Comparison of ENCODE assay signal across 13 cellular contexts in genomic region chr15:48682949-48683651, GRCh38. TPM values are rescaled to one million over a fixed set of nuclear protein-coding genes. Genes with fewer than 3 reads are reported as not detected.
DNase-seq lines count a peak whose midpoint lies in the region; ATAC-seq and TF ChIP-seq lines count a peak whose summit lies in the region.
"Had no signal": no experiment of that assay in that cellular context is flagged by ENCODE, and none has a peak within 500 bp of the region (broad histone marks: within the 10 kb centered on the region; RNA-seq: fewer than 3 reads in every experiment).

No MANE protein-coding gene starts in this region.

- H3K9me2 ChIP-seq in GM23248 (ENCODE audit: insufficient read depth) = no peaks in the 10 kb centered on the region

- no peak overlapping the region for H3K27ac Mint-ChIP-seq in activated naive CD4-positive, alpha-beta T cell treated with anti-CD3 and anti-CD28 coated beads, Interleukin-2, amount 50 U/mL, for 72 hours
- no peak overlapping the region for H3K27ac Mint-ChIP-seq in effector memory CD8-positive, alpha-beta T cell
- H3K27ac Mint-ChIP-seq: activated CD8-positive, alpha-beta T cell treated with anti-CD3 and anti-CD28 coated beads, Interleukin-2, amount 10 ng/mL, durations not matched to agents 7 days and 5 days; activated naive CD8-positive, alpha-beta T cell had no signal

- H3K4me3 ChIP-seq in GM23248 (no peak overlapping the region), WERI-Rb-1 (ENCODE audit: low read depth, low read length) (no peak overlapping the region), gastroesophageal sphincter (no peak overlapping the region)

- H4K20me1 ChIP-seq in GM23248 (ENCODE audit: insufficient read depth) = no peaks in the 10 kb centered on the region

- H3K9me3 ChIP-seq in GM23248 (ENCODE audit: low read depth) (no peaks in the 10 kb centered on the region), WERI-Rb-1 (ENCODE audit: severe bottlenecking) (no peaks in the 10 kb centered on the region), gastroesophageal sphincter (no peaks in the 10 kb centered on the region)

- peaks cover 7 to 9% of the 10 kb centered on the region in 2 donors for H3K36me3 Mint-ChIP-seq in activated naive CD4-positive, alpha-beta T cell treated with anti-CD3 and anti-CD28 coated beads, Interleukin-2, amount 50 U/mL, for 72 hours
- no peaks in the 10 kb centered on the region for H3K36me3 Mint-ChIP-seq in effector memory CD8-positive, alpha-beta T cell (ENCODE audit: insufficient read depth)

- H3K4me1 ChIP-seq in GM23248 (ENCODE audit: insufficient read depth) (peaks cover 38% of the 10 kb centered on the region), gastroesophageal sphincter (no peaks in the 10 kb centered on the region)

- DNase-seq in GM23248 = peak; percentile 86
- peak; percentile 8 for DNase-seq in WERI-Rb-1
- DNase-seq in renal cortical epithelial cell (ENCODE audit: low read depth) = peak; percentile 90
- no peak for DNase-seq in activated naive CD4-positive, alpha-beta T cell treated with anti-CD3 and anti-CD28 coated beads, Interleukin-2, amount 50 U/mL, for 72 hours (ENCODE audit: low spot score in 2 of 2)
- DNase-seq in effector memory CD8-positive, alpha-beta T cell = no peak
- no peak for DNase-seq in kidney glomerular epithelial cell (lab: John Stamatoyannopoulos, UW)
- DNase-seq in omental fat pad (ENCODE audit: low spot score) = no peak
- DNase-seq: activated CD8-positive, alpha-beta T cell treated with anti-CD3 and anti-CD28 coated beads, Interleukin-2, amount 10 ng/mL, durations not matched to agents 7 days and 5 days; NCI-H526; T-helper 1 cell had no signal

- H2AFZ ChIP-seq in GM23248 = no peak overlapping the region

- TF ChIP-seq POLR2A in gastroesophageal sphincter (IDR thresholded peaks at IDR 0.05) = no peak

- H3K36me3 ChIP-seq in GM23248 (ENCODE audit: low read depth) (no peaks in the 10 kb centered on the region), WERI-Rb-1 (no peaks in the 10 kb centered on the region), gastroesophageal sphincter (no peaks in the 10 kb centered on the region)

- H3K27me3 ChIP-seq in GM23248 (replicated peaks; ENCODE audit: insufficient read depth) (no peaks in the 10 kb centered on the region), WERI-Rb-1 (ENCODE audit: insufficient read depth, low read depth, severe bottlenecking) (no peaks in the 10 kb centered on the region), gastroesophageal sphincter (no peaks in the 10 kb centered on the region)

- H3K27ac ChIP-seq in GM23248 (peak overlapping the region; percentile 99), WERI-Rb-1 (no peak overlapping the region), gastroesophageal sphincter (no peak overlapping the region)

- H3F3A ChIP-seq in GM23248 (ENCODE audit: insufficient read depth) = peaks cover 22% of the 10 kb centered on the region

- TF ChIP-seq CTCF in WERI-Rb-1 (IDR thresholded peaks at IDR 0.05; ENCODE audit: low read depth, low read length) (no peak), gastroesophageal sphincter (IDR thresholded peaks at IDR 0.05) (no peak), omental fat pad (IDR thresholded peaks at IDR 0.05) (no peak)

- in situ Hi-C loops in GM23248 (cut with MboI) = no loop called here

- WGBS in GM23248 (ENCODE audit: low coverage in 1 of 2, low lambda C conversion rate in 2 of 2, missing lambda C conversion rate in 2 of 2), 2 experiments = 72 to 80% methylated on average over 2 of the region's 2 CpGs
- 100% methylated on average over 1 to 2 of the region's 2 CpGs for WGBS in gastroesophageal sphincter (ENCODE audit: low coverage in 1 of 2), 2 donors

- no peaks in the 10 kb centered on the region for H3K79me2 ChIP-seq in GM23248 (ENCODE audit: insufficient read depth)

- peaks cover 3 to 4% of the 10 kb centered on the region in 2 donors for H3K9me3 Mint-ChIP-seq in activated naive CD4-positive, alpha-beta T cell treated with anti-CD3 and anti-CD28 coated beads, Interleukin-2, amount 50 U/mL, for 72 hours
- peaks cover 2 to 6% of the 10 kb centered on the region in 2 donors for H3K9me3 Mint-ChIP-seq in effector memory CD8-positive, alpha-beta T cell

- ATAC-seq in gastroesophageal sphincter = peak; percentile 88
- no peak for ATAC-seq in activated naive CD4-positive, alpha-beta T cell treated with anti-CD3 and anti-CD28 coated beads, Interleukin-2, amount 50 U/mL, for 72 hours
- no peak for ATAC-seq in effector memory CD8-positive, alpha-beta T cell (replicated peaks)
- no peak for ATAC-seq in omental fat pad (ENCODE audit: low FRiP score)
- ATAC-seq: activated CD8-positive, alpha-beta T cell treated with anti-CD3 and anti-CD28 coated beads, Interleukin-2, amount 10 ng/mL, durations not matched to agents 7 days and 5 days; HCT116 had no signal

- H3K4me2 ChIP-seq in GM23248 (ENCODE audit: unreplicated experiment) = peak overlapping the region; percentile 4

- no peak for TF ChIP-seq EP300 in gastroesophageal sphincter (IDR thresholded peaks at IDR 0.05)

- no peaks in the 10 kb centered on the region for H3K4me1 Mint-ChIP-seq in effector memory CD8-positive, alpha-beta T cell (ENCODE audit: low read depth in 2 of 2)

- no peak overlapping the region for H3K4me3 Mint-ChIP-seq in effector memory CD8-positive, alpha-beta T cell
- H3K4me3 Mint-ChIP-seq: activated CD8-positive, alpha-beta T cell treated with anti-CD3 and anti-CD28 coated beads, Interleukin-2, amount 10 ng/mL, durations not matched to agents 7 days and 5 days; activated naive CD8-positive, alpha-beta T cell had no signal

- no peaks in the 10 kb centered on the region for H3K27me3 Mint-ChIP-seq in effector memory CD8-positive, alpha-beta T cell

- 0 out of 2 replicates have a peak overlapping the region, but pooled peaks have one; percentile 84 for H3K9ac ChIP-seq in GM23248

RNA-seq across cellular contexts. Expression of gene FBN1, which starts 37.6 kb away (rescaled TPM):
- total RNA-seq in GM23248 (2014; rRNA removed; shearing (Covaris generic)) = 1,478 and 1,559 TPM in 2 replicates
- polyA plus RNA-seq in GM23248 (2016; fragmentation: Nextera tagmentation; extraction: Ambion mirVana) = 346 and 374 TPM in 2 replicates
- total RNA-seq in gastroesophageal sphincter = 100 to 1,000 TPM; 153 to 266 (median 203) TPM
- total RNA-seq in renal cortical epithelial cell = 353 and 808 TPM in 2 replicates
- 1 to 10 TPM in 1 of 2 donors, under 1 TPM in 1; 0.52 to 1.4 TPM for total RNA-seq in activated naive CD4-positive, alpha-beta T cell treated with anti-CD3 and anti-CD28 coated beads, Interleukin-2, amount 50 U/mL, for 72 hours
- 100 to 1,000 TPM in 3 of 4 donors, 10 to 100 TPM in 1; 91.5 to 413 (median 137) TPM for total RNA-seq in omental fat pad

Comparison
In these comparisons a context has a peak if more than half of its experiments do, and no peak if none do; other contexts are left out.
1. DNase-seq: peak in GM23248 (single experiment), WERI-Rb-1 (single experiment) and renal cortical epithelial cell (single experiment); none in activated naive CD4-positive, alpha-beta T cell treated with anti-CD3 and anti-CD28 coated beads, Interleukin-2, amount 50 U/mL, for 72 hours (0 of 2), effector memory CD8-positive, alpha-beta T cell (0 of 3), kidney glomerular epithelial cell (single experiment) and omental fat pad (single experiment).
2. RNA of gene FBN1, which starts 37.6 kb away (total RNA-seq): 1,478 to 1,559 TPM in GM23248, 353 to 808 TPM in renal cortical epithelial cell, 153 to 266 TPM in gastroesophageal sphincter and 91.5 to 413 TPM in omental fat pad; 0.52 to 1.4 TPM in activated naive CD4-positive, alpha-beta T cell treated with anti-CD3 and anti-CD28 coated beads, Interleukin-2, amount 50 U/mL, for 72 hours; every median in the first group is over 10 times any median in the second.